In the genomic region with DNA sequence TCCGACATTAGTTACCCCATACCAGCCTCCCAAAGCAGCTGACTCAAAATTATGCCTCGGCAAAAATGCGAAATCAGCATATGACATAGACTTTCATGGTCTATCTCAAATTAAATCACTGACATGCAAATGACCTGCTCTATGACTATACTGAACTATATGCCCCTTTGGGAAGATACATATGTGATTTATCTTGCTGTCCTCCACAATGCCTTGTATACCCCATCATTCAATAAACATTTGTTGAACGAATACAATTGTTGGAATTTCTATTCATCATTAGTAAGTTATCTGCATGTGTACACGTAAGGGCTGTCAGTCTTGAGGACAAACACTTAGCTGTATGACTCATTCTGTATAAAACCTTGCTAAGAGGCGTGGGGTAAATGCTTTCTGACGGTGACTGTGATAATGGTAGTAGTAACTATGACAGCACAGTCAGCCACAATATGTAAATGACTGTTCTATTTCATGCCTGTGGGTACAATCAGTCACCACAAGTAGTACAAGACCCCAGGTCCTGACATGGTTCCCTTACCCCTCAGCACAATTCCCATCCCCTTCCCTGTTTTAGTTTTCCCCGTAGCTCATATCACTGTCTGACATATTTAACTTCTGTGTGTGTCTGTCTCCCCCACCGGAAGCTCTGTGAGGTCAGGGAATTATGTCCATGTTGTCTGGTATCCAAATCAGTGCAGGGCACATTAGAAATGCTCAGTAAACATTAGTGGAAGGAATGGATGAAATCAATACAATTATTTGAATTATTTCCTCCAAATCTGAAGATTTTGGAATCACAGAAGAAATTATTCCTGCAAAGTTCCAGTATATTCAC, we compare ENCODE assay signal across 9 cellular contexts.
DNase-seq lines count a peak whose midpoint lies in the region; ATAC-seq and TF ChIP-seq lines count a peak whose summit lies in the region.
"Had no signal": no experiment of that assay in that cellular context is flagged by ENCODE, and none has a peak within 500 bp of the region (broad histone marks: within the 10 kb centered on the region; RNA-seq: fewer than 3 reads in every experiment).

No MANE protein-coding gene starts in this region.

- H3K4me3 ChIP-seq in fibroblast of mammary gland (ENCODE audit: control insufficient read depth, low read depth, low read length) (no peak overlapping the region), retinal pigment epithelial cell (ENCODE audit: low read length) (no peak overlapping the region)

- ATAC-seq in GM18861 (IDR thresholded peaks at IDR 0.05; ENCODE audit: unreplicated experiment): peak; percentile 48
- ATAC-seq: stimulated activated naive B cell treated with anti-CD40 and anti-IgM and Interleukin-4, amounts not matched to agents 10 μg/mL and 1 μg/mL and 100 μg/mL, for 72 hours had no signal

- DNase-seq in NCI-H345 (lab: John Stamatoyannopoulos, UW) (peak; percentile 53), fibroblast of mammary gland (ENCODE audit: low read depth) (peak; percentile 90), retinal pigment epithelial cell (ENCODE audit: low read depth) (peak; percentile 77), T-helper 1 cell (no peak), inferior parietal cortex (ENCODE audit: extremely low spot score) (no peak)
- DNase-seq in activated CD4-positive, CD25-positive, alpha-beta regulatory T cell treated with anti-CD3 and anti-CD28 coated beads, Interleukin-2, amount 50 U/mL, for 72 hours: no peak
- DNase-seq: nephron progenitor cell; stimulated activated naive B cell treated with anti-CD40 and anti-IgM and Interleukin-4, amounts not matched to agents 10 μg/mL and 1 μg/mL and 100 μg/mL, for 72 hours had no signal

- TF ChIP-seq CTCF in fibroblast of mammary gland (conservative IDR thresholded peaks at IDR 0.05; ENCODE audit: control insufficient read depth, insufficient read depth, low read depth, low read length): no peak
- TF ChIP-seq CTCF in retinal pigment epithelial cell (conservative IDR thresholded peaks at IDR 0.05; ENCODE audit: low read depth, low read length): no peak

Comparison
In these comparisons a context has a peak if more than half of its experiments do, and no peak if none do; other contexts are left out.
1. DNase-seq: peak in NCI-H345 (single experiment), fibroblast of mammary gland (single experiment) and retinal pigment epithelial cell (single experiment); none in T-helper 1 cell (0 of 5), activated CD4-positive, CD25-positive, alpha-beta regulatory T cell treated with anti-CD3 and anti-CD28 coated beads, Interleukin-2, amount 50 U/mL, for 72 hours (single experiment) and inferior parietal cortex (single experiment).